In the genomic region with DNA sequence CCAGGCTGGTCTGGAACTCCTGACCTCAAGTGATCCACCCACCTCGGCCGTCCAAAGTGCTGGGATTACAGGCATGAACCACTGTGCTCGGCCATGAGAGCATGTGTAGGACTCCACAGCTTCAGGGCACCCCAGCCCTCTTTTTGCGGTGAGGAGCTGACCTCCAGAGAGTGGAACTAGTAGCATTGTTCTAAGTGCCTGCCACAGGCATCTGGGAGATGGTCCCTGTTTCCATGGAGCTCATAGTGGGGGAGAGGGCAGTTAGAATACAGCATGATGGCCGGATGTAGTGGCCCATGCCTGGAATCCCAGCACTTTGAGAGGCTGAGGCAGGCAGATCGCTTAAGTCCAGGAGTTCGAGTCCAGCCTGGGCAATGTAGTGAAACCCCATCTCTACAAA, we compare ENCODE assay signal across 21 cellular contexts.
"Had no signal": no experiment of that assay in that cellular context is flagged by ENCODE, and none has a peak within 500 bp of the region (broad histone marks: within the 10 kb centered on the region; RNA-seq: fewer than 3 reads in every experiment).

No MANE protein-coding gene starts in this region.

- ATAC-seq: foreskin keratinocyte, heart right ventricle, pancreas, T-cell had no signal

- H3K27ac Mint-ChIP-seq: activated CD4-positive, alpha-beta memory T cell treated with anti-CD3 and anti-CD28 coated beads for 36 hours; activated naive CD8-positive, alpha-beta T cell; T-cell had no signal

- H3K27ac ChIP-seq: breast epithelium, foreskin keratinocyte, heart right ventricle, pancreas had no signal

- H3K9me3 Mint-ChIP-seq: activated CD4-positive, alpha-beta memory T cell treated with anti-CD3 and anti-CD28 coated beads for 36 hours; T-cell had no signal

- DNase-seq: activated CD4-positive, alpha-beta T cell treated with anti-CD3 and anti-CD28 coated beads for 1 hour; activated CD8-positive, alpha-beta memory T cell treated with anti-CD3 and anti-CD28 coated beads, Interleukin-2, amount 50 U/mL, for 4 hours; activated gamma-delta T cell; activated T-cell treated with anti-CD3 and anti-CD28 coated beads, Interleukin-2, amount 50 U/mL, for 48 hours; amygdala; cerebellar nuclear complex; effector CD8-positive, alpha-beta T cell; heart right ventricle; islet precursor cell; mammary epithelial cell; stimulated activated CD4-positive, alpha-beta T cell treated with anti-CD3 and anti-CD28 coated beads, Interleukin-12 subunit alpha, Interleukin-12 subunit beta, amount 100 ng/mL, for 4 hours; stimulated activated CD4-positive, alpha-beta T cell treated with anti-CD3 and anti-CD28 coated beads, Interleukin-2, amount 100 ng/mL, for 24 hours; T-cell; T1000; thyroid gland had no signal

- H3K9me3 ChIP-seq: breast epithelium, heart right ventricle, pancreas, thyroid gland had no signal

- H3K36me3 Mint-ChIP-seq: activated CD4-positive, alpha-beta memory T cell treated with anti-CD3 and anti-CD28 coated beads for 36 hours; activated naive CD8-positive, alpha-beta T cell; T-cell had no signal

- H3K4me3 Mint-ChIP-seq: activated CD4-positive, alpha-beta memory T cell treated with anti-CD3 and anti-CD28 coated beads for 36 hours; activated naive CD8-positive, alpha-beta T cell; T-cell had no signal

- FAIRE-seq: endothelial cell of umbilical vein, pancreas had no signal

- H3K27me3 ChIP-seq: breast epithelium, pancreas, thyroid gland had no signal

- H3K36me3 ChIP-seq: breast epithelium, heart right ventricle, pancreas, thyroid gland had no signal

- H3K4me3 ChIP-seq: heart right ventricle, pancreas, thyroid gland had no signal

- H3K4me1 ChIP-seq: foreskin keratinocyte had no signal
